8 cellular contexts compared by ENCODE assay signal in the genomic region with DNA sequence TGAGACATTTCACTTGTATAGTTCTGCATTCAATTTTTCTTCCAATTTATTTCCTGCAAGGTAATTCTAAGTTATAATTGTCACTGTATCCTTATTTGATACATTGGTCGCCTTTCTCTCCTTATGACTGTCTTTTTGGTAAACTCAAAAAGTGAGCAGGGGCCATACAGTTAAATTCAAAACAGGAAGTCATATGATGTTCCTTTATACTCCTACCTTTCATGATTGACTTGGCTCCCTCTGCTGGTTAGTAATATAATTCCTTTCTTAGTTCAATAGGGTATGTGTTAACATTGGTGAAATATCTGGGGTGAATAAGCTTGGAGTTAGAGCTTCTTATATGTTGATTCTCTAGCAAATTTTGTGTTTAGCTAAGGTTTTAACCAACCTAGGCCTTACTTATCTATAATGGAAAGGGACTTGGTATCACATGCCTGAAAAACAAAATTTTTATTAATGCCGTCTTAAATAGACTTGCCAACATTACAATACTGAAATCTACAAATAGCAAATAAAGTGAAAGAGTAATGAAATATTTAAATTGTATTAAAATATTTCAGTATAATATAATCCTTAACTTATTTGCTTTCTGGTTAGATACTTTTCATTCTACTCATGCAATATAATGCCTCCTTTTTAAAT. TPM values are rescaled to one million over a fixed set of nuclear protein-coding genes. Genes with fewer than 3 reads are reported as not detected.
DNase-seq lines count a peak whose midpoint lies in the region; ATAC-seq, FAIRE-seq and TF ChIP-seq lines count a peak whose summit lies in the region.

No MANE protein-coding gene starts in this region.

- H2AK5ac ChIP-seq in H1 (ENCODE audit: low read depth, low read length), result no peak overlapping the region

- H3K36me3 ChIP-seq in H1 (ENCODE audit: control insufficient read depth in 2 of 4, insufficient read depth in 4 of 4, low read length in 3 of 4) (no peaks in the 10 kb centered on the region; a peak in 1 of 8 replicates), mucosa of descending colon (ENCODE audit: low read depth) (no peaks in the 10 kb centered on the region)

- no peak for FAIRE-seq in H1 (lab: Jason Lieb, UNC)

- no peak overlapping the region for H3K4ac ChIP-seq in H1 (replicated peaks; ENCODE audit: insufficient read length, low read depth, low read length)

- no peak overlapping the region for H2BK15ac ChIP-seq in H1 (ENCODE audit: low read length)

- CTCF ChIA-PET in H1 (lab: Charles Lee; ENCODE audit: partially characterized antibody), result interaction anchor here (0.6 to 9.3 kb wide), 16 partner anchors 10 to 422 kb away, joined by 3 to 121 read pairs (median 4); no protein-coding TSS in a partner anchor

- TF ChIP-seq CTCF in H1 (IDR thresholded peaks at IDR 0.05; ENCODE audit: control extremely low read depth in 1 of 3, insufficient read depth in 1 of 3, low read depth in 1 of 3, low read length in 3 of 3) (peak in 2 of 3 experiments; percentile 36 to 57; a peak in 2 of 4 replicates), mucosa of descending colon (IDR thresholded peaks at IDR 0.05) (peak; percentile 10)

- no peak overlapping the region for H3K18ac ChIP-seq in H1 (ENCODE audit: extremely low read depth, low read length)

- H3K4me1 ChIP-seq in H1 (replicated peaks in 1 of 4; ENCODE audit: control insufficient read depth in 3 of 4, insufficient read depth in 4 of 4, low read length in 3 of 4) (peaks cover 0 to 4% (median 0%) of the 10 kb centered on the region in 4 experiments; a peak in 4 of 7 replicates), mucosa of descending colon (ENCODE audit: low read depth) (peaks cover 7% of the 10 kb centered on the region)

- TF ChIP-seq EP300 in H1 (IDR thresholded peaks at IDR 0.05; ENCODE audit: borderline replicate concordance in 1 of 2, low read depth in 2 of 2, low read length in 2 of 2), result no peak

- no peak overlapping the region for H2BK120ac ChIP-seq in H1 (replicated peaks; ENCODE audit: low read depth, low read length)

- TF ChIP-seq POLR2A in GM18505 (IDR thresholded peaks at IDR 0.05; ENCODE audit: borderline replicate concordance, extremely low read depth, insufficient read depth, insufficient read length) (no peak), H1 (IDR thresholded peaks at IDR 0.05; ENCODE audit: control extremely low read depth in 1 of 2, low read depth in 2 of 2, low read length in 2 of 2) (no peak)

- H4K20me1 ChIP-seq in H1 (replicated peaks in 1 of 2; ENCODE audit: control insufficient read depth in 1 of 2, insufficient read depth in 2 of 2, low read length in 2 of 2), result no peaks in the 10 kb centered on the region

- no peaks in the 10 kb centered on the region for H3K79me1 ChIP-seq in H1 (ENCODE audit: low read depth, low read length)

- no peak overlapping the region for H3K14ac ChIP-seq in H1 (ENCODE audit: insufficient read length)

- ATAC-seq in GM18505 (IDR thresholded peaks at IDR 0.05; ENCODE audit: unreplicated experiment) (peak; percentile 73), HG02840 (IDR thresholded peaks at IDR 0.05; ENCODE audit: low FRiP score, unreplicated experiment) (peak; percentile 59), mucosa of descending colon (peak; percentile 88)

- H3K9me3 ChIP-seq in H1 (ENCODE audit: insufficient read depth in 2 of 2, low read depth in 1 of 2, low read length in 1 of 2) (0 out of 4 replicates have a peak, but pooled peaks cover 0 to under 1% of the 10 kb centered on the region in 2 experiments), mucosa of descending colon (no peaks in the 10 kb centered on the region)

- no peak overlapping the region for H3K27ac ChIP-seq in H1 (ENCODE audit: low read depth, low read length)

- no peak overlapping the region for H4K91ac ChIP-seq in H1 (replicated peaks; ENCODE audit: insufficient read length, low read length)

- POLR2A ChIA-PET in H1 (lab: Charles Lee; ENCODE audit: partially characterized antibody), result interaction anchor here (2.6 kb wide), 1 partner anchor 126 kb away, joined by 6 read pairs; no protein-coding TSS in a partner anchor

- no peaks in the 10 kb centered on the region for H3K27me3 ChIP-seq in H1 (replicated peaks in 1 of 4; ENCODE audit: control insufficient read depth in 3 of 4, extremely low read depth in 1 of 4, insufficient read depth in 3 of 4, low read length in 3 of 4)

- H2BK5ac ChIP-seq in H1 (ENCODE audit: low read depth, low read length), result no peak overlapping the region

- intact Hi-C loops in mucosa of descending colon (cut with DNase I, micrococcal nuclease), result loop anchor here in 1 of 2 donors (5.0 kb wide), 1 partner anchor 128 kb away; no protein-coding TSS in a partner anchor

- H3K4me2 ChIP-seq in H1 (ENCODE audit: insufficient read depth in 1 of 2, low read depth in 2 of 2, low read length in 2 of 2), result no peak overlapping the region

- no peak overlapping the region for H2AFZ ChIP-seq in H1 (ENCODE audit: low read length)

- no peak overlapping the region for H3K23ac ChIP-seq in H1 (ENCODE audit: insufficient read length)

- no peak overlapping the region for H2BK20ac ChIP-seq in H1 (ENCODE audit: low read length)

- H4K8ac ChIP-seq in H1 (ENCODE audit: extremely low read depth, insufficient read depth, low read length), result no peak overlapping the region

- H3K23me2 ChIP-seq in H1 (ENCODE audit: low read depth, low read length), result peaks cover 6% of the 10 kb centered on the region; the same call in 1 of the 2 replicates

- 51% methylated on average over 2 of the region's 2 CpGs; no CpG with 5 or more reads in 1 of the 2 experiments for WGBS in H1 (ENCODE audit: extremely low coverage in 1 of 2, insufficient coverage in 1 of 2, insufficient read length in 1 of 2, insufficient replicate concordance in 2 of 2, low coverage in 1 of 2, low lambda C conversion rate in 2 of 2, missing lambda C conversion rate in 1 of 2), 2 experiments

- H3K9ac ChIP-seq in H1 (replicated peaks in 1 of 4; ENCODE audit: extremely low read depth in 1 of 4, low read depth in 3 of 4, low read length in 3 of 4), result no peak overlapping the region

- no peak overlapping the region for H2BK12ac ChIP-seq in H1 (ENCODE audit: low read depth, low read length)

- no peak overlapping the region for H3K56ac ChIP-seq in H1 (replicated peaks; ENCODE audit: insufficient read length, low read depth, low read length)

- H4K5ac ChIP-seq in H1 (ENCODE audit: insufficient read length, low read depth, low read length), result no peak overlapping the region

- DNase-seq in AG08395 (ENCODE audit: low spot score), result peak; percentile 52
- DNase-seq in NCI-H1092 (lab: John Stamatoyannopoulos, UW), result peak; percentile 57
- peak; percentile 89 for DNase-seq in SHP77 (lab: John Stamatoyannopoulos, UW)
- no peak for DNase-seq in H1 (ENCODE audit: low read depth in 1 of 2, low spot score in 2 of 2)
- DNase-seq in mucosa of descending colon, result no peak
- DNase-seq in T1000 (lab: John Stamatoyannopoulos, UW), result no peak

- peak; percentile 52 to 59 for TF ChIP-seq RAD21 in H1 (IDR thresholded peaks at IDR 0.05 in 1 of 2, conservative IDR thresholded peaks at IDR 0.05 in 1 of 2; ENCODE audit: low read depth in 2 of 2, low read length in 2 of 2)

- H3K4me3 ChIP-seq in H1 (ENCODE audit: extremely low read depth in 1 of 4, insufficient read depth in 2 of 4, low read depth in 3 of 4, low read length in 4 of 4), result no peak overlapping the region
- H3K4me3 ChIP-seq in mucosa of descending colon, result no peak overlapping the region

- peaks cover 3 to 56% of the 10 kb centered on the region in 2 experiments for H3K79me2 ChIP-seq in H1 (ENCODE audit: control insufficient read depth in 1 of 2, insufficient read depth in 2 of 2, low read length in 2 of 2)

TF ChIP-seq in H1, 55 proteins besides CTCF, POLR2A, EP300 and RAD21 (continues in another document):
- TF ChIP-seq SUZ12 (IDR thresholded peaks at IDR 0.05; ENCODE audit: low read length), result no peak
- TF ChIP-seq TAF7 (optimal IDR thresholded peaks at IDR 0.05; ENCODE audit: borderline replicate concordance, low read depth, low read length), result no peak
- TF ChIP-seq CTBP2 (IDR thresholded peaks at IDR 0.05; ENCODE audit: borderline replicate concordance, insufficient read depth, insufficient read length, low read length), result no peak
- TF ChIP-seq ASH2L (IDR thresholded peaks at IDR 0.05; ENCODE audit: low read length), result no peak
- TF ChIP-seq RBBP5 (IDR thresholded peaks at IDR 0.05; ENCODE audit: borderline replicate concordance, low read depth, low read length), result no peak
- TF ChIP-seq NRF1 (IDR thresholded peaks at IDR 0.05; ENCODE audit: low read depth, low read length), result no peak
- TF ChIP-seq POLR2AphosphoS5 (IDR thresholded peaks at IDR 0.05; ENCODE audit: low read depth, low read length), result no peak

RNA-seq across cellular contexts. Expression of gene NIPBL, which starts 6.0 kb away (rescaled TPM):
- 49.6 and 53.5 TPM in 2 replicates for total RNA-seq in H1 (2021; fragmentation: NEBNext Ultra II Directional; extraction: Animal tissue kit (Norgen Biotek cat#: 25700))
- polyA plus RNA-seq in H1 (2011; rRNA removed), result 18.8 and 21.1 TPM in 2 replicates
- 19.2 TPM for polyA plus RNA-seq in H1 (2011; cell fraction: cytosol; rRNA removed)
- 44.7 TPM for polyA plus RNA-seq in H1 (2011; cell fraction: nucleus; rRNA removed)
- polyA plus RNA-seq in H1 (2012, experiment 1 of 2), result 13.2 to 26.4 TPM (median 22.3 TPM) in 4 replicates
- polyA plus RNA-seq in H1 (2012, experiment 2 of 2), result 0.97 TPM
- polyA plus RNA-seq in H1 (2013, experiment 1 of 2), result 19.1 TPM
- 18.0 TPM for polyA plus RNA-seq in H1 (2013, experiment 2 of 2)
- 182 and 228 TPM in 2 replicates for polyA minus RNA-seq in H1 (2011; rRNA and poly(A)+ RNA removed)
- polyA minus RNA-seq in H1 (2011; cell fraction: cytosol; rRNA and poly(A)+ RNA removed), result 34.5 TPM
- 272 TPM for polyA minus RNA-seq in H1 (2011; cell fraction: nucleus; rRNA and poly(A)+ RNA removed)
- 10 to 100 TPM; 50.4 to 80.8 (median 77.2) TPM for total RNA-seq in mucosa of descending colon

Comparison
In these comparisons a context has a peak if more than half of its experiments do, and no peak if none do; other contexts are left out.
1. DNase-seq: peak in AG08395 (single experiment), NCI-H1092 (single experiment) and SHP77 (2 of 2); none in H1 (0 of 2), mucosa of descending colon (0 of 3) and T1000 (single experiment).
2. Peak in every context shown above with its lines, with median percentiles within 50 percentile points of each other: ATAC-seq.